In genomic region chr1:86856196-86856595, GRCh38 we compare ENCODE assay signal across 23 cellular contexts.
"Had no signal": no experiment of that assay in that cellular context is flagged by ENCODE, and none has a peak within 500 bp of the region (broad histone marks: within the 10 kb centered on the region; RNA-seq: fewer than 3 reads in every experiment).

No MANE protein-coding gene starts in this region.

- H3K27me3 ChIP-seq: dorsolateral prefrontal cortex, foreskin keratinocyte, gastroesophageal sphincter, heart left ventricle, hepatocyte, neutrophil, pancreas, right lobe of liver, stomach, thyroid gland, vagina had no signal

- H3K27ac ChIP-seq: dorsolateral prefrontal cortex, foreskin keratinocyte, gastroesophageal sphincter, heart left ventricle, hepatocyte, neutrophil, pancreas, right lobe of liver, stomach, thyroid gland, vagina had no signal

- H3K4me1 Mint-ChIP-seq: natural killer cell had no signal

- H3K36me3 ChIP-seq: gastroesophageal sphincter, neutrophil, pancreas, right lobe of liver, stomach, thyroid gland, vagina had no signal

- DNase-seq: dorsolateral prefrontal cortex; effector CD4-positive, alpha-beta T cell; foreskin keratinocyte; heart left ventricle; kidney; natural killer cell; pancreas; right lobe of liver; small intestine; stimulated activated CD4-positive, alpha-beta T cell treated with anti-CD3 and anti-CD28 coated beads, Interleukin-15, amount 100 ng/mL, for 24 hours; stimulated activated CD4-positive, alpha-beta T cell treated with anti-CD3 and anti-CD28 coated beads, Interleukin-2, amount 100 ng/mL, for 48 hours; stimulated activated naive CD4-positive, alpha-beta T cell treated with Interleukin-2 at 50 U/mL for 16 hours; stomach; thyroid gland; trophoblast cell had no signal

- H2AFZ ChIP-seq: hepatocyte had no signal

- H3K9me3 Mint-ChIP-seq: memory B cell, natural killer cell had no signal

- H3K36me3 Mint-ChIP-seq: natural killer cell had no signal

- H3K4me3 ChIP-seq: dorsolateral prefrontal cortex, gastroesophageal sphincter, heart left ventricle, hepatocyte, lung, pancreas, right lobe of liver, stomach, thyroid gland, vagina had no signal

- H3K4me3 Mint-ChIP-seq: memory B cell, natural killer cell, neural crest cell had no signal

- H3K27me3 Mint-ChIP-seq: memory B cell had no signal

- H3K79me2 ChIP-seq: hepatocyte had no signal

- H3K9me3 ChIP-seq: gastroesophageal sphincter, heart left ventricle, neutrophil, pancreas, right lobe of liver, stomach, thyroid gland, vagina had no signal

- H3K4me2 ChIP-seq: hepatocyte had no signal

- ATAC-seq: foreskin keratinocyte, gastroesophageal sphincter, heart left ventricle, left lobe of liver, natural killer cell, pancreas, right lobe of liver had no signal

- H3K27ac Mint-ChIP-seq: memory B cell, natural killer cell had no signal

- H3K4me1 ChIP-seq: foreskin keratinocyte, gastroesophageal sphincter, heart left ventricle, thyroid gland, vagina had no signal
